In genomic region chr11:120722539-120722938, GRCh38 we compare ENCODE assay signal across 15 cellular contexts.
DNase-seq lines count a peak whose midpoint lies in the region; ATAC-seq and TF ChIP-seq lines count a peak whose summit lies in the region.
"Had no signal": no experiment of that assay in that cellular context is flagged by ENCODE, and none has a peak within 500 bp of the region (broad histone marks: within the 10 kb centered on the region; RNA-seq: fewer than 3 reads in every experiment).

No MANE protein-coding gene starts in this region.

- H3K79me2 ChIP-seq in neural progenitor cell (ENCODE audit: low read depth), result no peaks in the 10 kb centered on the region

- H3K27ac Mint-ChIP-seq in neural progenitor cell, result no peak overlapping the region
- H3K27ac Mint-ChIP-seq: B cell; CD4-positive, alpha-beta memory T cell had no signal

- DNase-seq in H7, result peak; percentile 66
- peak; percentile 44 for DNase-seq in NT2/D1 (ENCODE audit: low read depth, low spot score)
- peak; percentile 25 for DNase-seq in iPS DF 19.7 (ENCODE audit: low read depth, low spot score)
- peak; percentile 61 for DNase-seq in neural progenitor cell (ENCODE audit: low spot score)
- DNase-seq in ureter (ENCODE audit: low spot score), result no peak
- no peak for DNase-seq in spleen
- DNase-seq: CD4-positive, alpha-beta memory T cell; DMS79; EL; GDM1; H9; IMR-90 had no signal

- ATAC-seq in GM21360 (IDR thresholded peaks at IDR 0.05; ENCODE audit: unreplicated experiment), result no peak

- no peak overlapping the region for H3K4me3 Mint-ChIP-seq in neural progenitor cell
- H3K4me3 Mint-ChIP-seq: B cell; CD4-positive, alpha-beta memory T cell; H9 had no signal

- peaks cover 4% of the 10 kb centered on the region for H3F3A ChIP-seq in neural progenitor cell (ENCODE audit: low read depth)

- no peak for TF ChIP-seq POLR2A in spleen (IDR thresholded peaks at IDR 0.05)

- peaks cover 6% of the 10 kb centered on the region for H3K27me3 Mint-ChIP-seq in neural progenitor cell (ENCODE audit: insufficient read depth, low read depth)

- intact Hi-C loops in spleen (cut with DNase I; ENCODE audit: low total_unique reads), result no loop called here

- H4K20me1 ChIP-seq in neural progenitor cell (ENCODE audit: low read depth), result no peaks in the 10 kb centered on the region

- peaks cover 26% of the 10 kb centered on the region for H3K4me1 Mint-ChIP-seq in neural progenitor cell
- H3K4me1 Mint-ChIP-seq: B cell; CD4-positive, alpha-beta memory T cell had no signal

- H3K27me3 ChIP-seq in H7 (ENCODE audit: control insufficient read depth, insufficient read depth, low read length) (no peaks in the 10 kb centered on the region), NT2/D1 (ENCODE audit: insufficient read depth, insufficient read length) (no peaks in the 10 kb centered on the region), neural progenitor cell (no peaks in the 10 kb centered on the region), spleen (replicated peaks in 1 of 7) (peaks cover 0 to 28% (median 10%) of the 10 kb centered on the region in 7 donors)

- H3K9ac ChIP-seq in NT2/D1 (ENCODE audit: insufficient read length, low read depth) (no peak overlapping the region), neural progenitor cell (no peak overlapping the region)

- H3K36me3 Mint-ChIP-seq in neural progenitor cell, result no peaks in the 10 kb centered on the region
- H3K36me3 Mint-ChIP-seq: CD4-positive, alpha-beta memory T cell had no signal

- H3K27ac ChIP-seq in neural progenitor cell (no peak overlapping the region), spleen (no peak overlapping the region)
- H3K27ac ChIP-seq: C4-2B had no signal

- peaks cover 5% of the 10 kb centered on the region for H3K9me3 Mint-ChIP-seq in neural progenitor cell

- H2AFZ ChIP-seq in neural progenitor cell (replicated peaks), result peak overlapping the region; percentile 55

- H3K4me2 ChIP-seq in neural progenitor cell, result peak overlapping the region; percentile 58

- WGBS in spleen, 5 donors, result 56 to 75% (median 67%) methylated on average over 6 of the region's 6 CpGs

- H3K4me1 ChIP-seq in NT2/D1 (ENCODE audit: insufficient read depth, insufficient read length), result peaks cover 11% of the 10 kb centered on the region
- peaks cover 34% of the 10 kb centered on the region for H3K4me1 ChIP-seq in neural progenitor cell
- no peaks in the 10 kb centered on the region for H3K4me1 ChIP-seq in spleen

- H3K4me3 ChIP-seq in H7 (ENCODE audit: insufficient read depth, low read depth, low read length) (no peak overlapping the region), NT2/D1 (ENCODE audit: insufficient read length, low read depth) (no peak overlapping the region), neural progenitor cell (no peak overlapping the region), spleen (no peak overlapping the region)

- H3K9me3 ChIP-seq in NT2/D1 (ENCODE audit: insufficient read depth, low read length), result peaks cover 19% of the 10 kb centered on the region
- peaks cover 1% of the 10 kb centered on the region for H3K9me3 ChIP-seq in neural progenitor cell (ENCODE audit: low read depth)
- H3K9me3 ChIP-seq in spleen, result peaks cover 0 to 25% (median 14%) of the 10 kb centered on the region in 8 donors

- TF ChIP-seq CTCF in neural progenitor cell (IDR thresholded peaks at IDR 0.05), result no peak
- no peak for TF ChIP-seq CTCF in spleen (IDR thresholded peaks at IDR 0.05 in 8 of 11, conservative IDR thresholded peaks at IDR 0.05 in 3 of 11)

- no peaks in the 10 kb centered on the region for H3K36me3 ChIP-seq in H7 (replicated peaks; ENCODE audit: control insufficient read depth, insufficient read depth, low read length)
- no peaks in the 10 kb centered on the region for H3K36me3 ChIP-seq in NT2/D1 (ENCODE audit: insufficient read depth, insufficient read length, low read length)
- H3K36me3 ChIP-seq in neural progenitor cell, result no peaks in the 10 kb centered on the region
- no peaks in the 10 kb centered on the region for H3K36me3 ChIP-seq in spleen

Comparison
In these comparisons a context has a peak if more than half of its experiments do, and no peak if none do; other contexts are left out.
1. DNase-seq: peak in H7 (single experiment), NT2/D1 (single experiment), iPS DF 19.7 (single experiment) and neural progenitor cell (single experiment); none in ureter (single experiment) and spleen (single experiment).